In genomic region chr16:30966033-30966619, GRCh38 we compare ENCODE assay signal across 25 cellular contexts. TPM values are rescaled to one million over a fixed set of nuclear protein-coding genes. Genes with fewer than 3 reads are reported as not detected.
DNase-seq lines count a peak whose midpoint lies in the region; ATAC-seq lines count a peak whose summit lies in the region.
"Had no signal": no experiment of that assay in that cellular context is flagged by ENCODE, and none has a peak within 500 bp of the region (broad histone marks: within the 10 kb centered on the region; RNA-seq: fewer than 3 reads in every experiment).

No MANE protein-coding gene starts in this region.

- no peak overlapping the region for H3K4me3 Mint-ChIP-seq in T-helper 17 cell
- H3K4me3 Mint-ChIP-seq: activated CD8-positive, alpha-beta memory T cell treated with anti-CD3 and anti-CD28 coated beads, Interleukin-2, amount 10 ng/mL, durations not matched to agents 7 days and 5 days; activated T-cell treated with anti-CD3 and anti-CD28 coated beads, Interleukin-2, amount 50 U/mL, for 4 hours; GM23338; IgD-negative memory B cell; natural killer cell treated with Interleukin-12 subunit alpha and Interleukin-12 subunit beta and Interleukin-15 and Interleukin-18, amount 100 ng/mL, for 72 hours had no signal

- ATAC-seq in T-helper 17 cell: no peak
- ATAC-seq in left colon: peak; percentile 18
- ATAC-seq in esophagus mucosa: no peak
- ATAC-seq: activated CD8-positive, alpha-beta memory T cell treated with anti-CD3 and anti-CD28 coated beads, Interleukin-2, amount 10 ng/mL, durations not matched to agents 7 days and 5 days; activated T-cell treated with anti-CD3 and anti-CD28 coated beads, Interleukin-2, amount 50 U/mL, for 4 hours; left lobe of liver; natural killer cell treated with Interleukin-12 subunit alpha and Interleukin-12 subunit beta and Interleukin-15 and Interleukin-18, amount 100 ng/mL, for 72 hours; psoas muscle had no signal

- intact Hi-C loops in left colon (cut with DNase I, micrococcal nuclease): loop anchor here in 1 of 2 donors (10.0 kb wide), 1 partner anchor 479 kb away; the partner anchor contains the start of gene ZNF843

- H3K4me1 Mint-ChIP-seq in T-helper 17 cell: peaks cover 16% of the 10 kb centered on the region
- H3K4me1 Mint-ChIP-seq: activated CD8-positive, alpha-beta memory T cell treated with anti-CD3 and anti-CD28 coated beads, Interleukin-2, amount 10 ng/mL, durations not matched to agents 7 days and 5 days; GM23338 had no signal

- no peaks in the 10 kb centered on the region for H3K27me3 Mint-ChIP-seq in T-helper 17 cell
- H3K27me3 Mint-ChIP-seq: activated CD8-positive, alpha-beta memory T cell treated with anti-CD3 and anti-CD28 coated beads, Interleukin-2, amount 10 ng/mL, durations not matched to agents 7 days and 5 days; IgD-negative memory B cell; natural killer cell treated with Interleukin-12 subunit alpha and Interleukin-12 subunit beta and Interleukin-15 and Interleukin-18, amount 100 ng/mL, for 72 hours had no signal

- H3K36me3 Mint-ChIP-seq in T-helper 17 cell (ENCODE audit: low read depth): peaks cover 14% of the 10 kb centered on the region

- H3K9me3 ChIP-seq in T-helper 17 cell (ENCODE audit: control insufficient read depth, low read length, poor library complexity, severe bottlenecking): no peaks in the 10 kb centered on the region
- H3K9me3 ChIP-seq: BLaER1, psoas muscle, upper lobe of left lung had no signal

- DNase-seq in T-helper 17 cell: no peak
- no peak for DNase-seq in left colon
- DNase-seq: activated CD4-positive, CD25-positive, alpha-beta regulatory T cell; activated CD8-positive, alpha-beta memory T cell treated with anti-CD3 and anti-CD28 coated beads, Interleukin-2, amount 10 ng/mL, durations not matched to agents 7 days and 5 days; activated gamma-delta T cell; activated T-cell treated with anti-CD3 and anti-CD28 coated beads, Interleukin-2, amount 50 U/mL, for 4 hours; caudate nucleus; DMS 273 treated with DMSO at 0.1 percent for 48 hours; effector memory CD4-positive, alpha-beta T cell; EL; glutamatergic neuron; NCI-H146; NCI-H226; NCI-H526 treated with DMSO at 0.1 percent for 48 hours; NK-92 treated with Interleukin-12 subunit alpha and Interleukin-12 subunit beta, amount 100 ng/mL, for 24 hours; psoas muscle; stimulated activated CD4-positive, alpha-beta T cell treated with anti-CD3 and anti-CD28 coated beads, Interleukin-4, amount 100 ng/mL, for 1 hour; T-helper 1 cell; upper lobe of left lung had no signal

- peak overlapping the region; percentile 56 for H3K27ac Mint-ChIP-seq in T-helper 17 cell
- H3K27ac Mint-ChIP-seq: activated CD8-positive, alpha-beta memory T cell treated with anti-CD3 and anti-CD28 coated beads, Interleukin-2, amount 10 ng/mL, durations not matched to agents 7 days and 5 days; GM23338; natural killer cell treated with Interleukin-12 subunit alpha and Interleukin-12 subunit beta and Interleukin-15 and Interleukin-18, amount 100 ng/mL, for 72 hours had no signal

RNA-seq across cellular contexts. Expression of gene SETD1A, which starts 8.6 kb away (rescaled TPM):
- total RNA-seq in T-helper 17 cell: 10 to 100 TPM; 31.3 to 45.5 TPM
- 10 to 100 TPM; 12.2 to 15.0 TPM for total RNA-seq in left colon
- total RNA-seq in esophagus mucosa: 8.2 TPM

RNA-seq across cellular contexts. Expression of gene ORAI3, which starts 17.3 kb away (rescaled TPM):
- total RNA-seq in T-helper 17 cell: 1 to 10 TPM; 6.4 to 7.5 TPM
- total RNA-seq in left colon: 10 to 100 TPM; 12.9 to 21.0 TPM
- 9.8 TPM for total RNA-seq in esophagus mucosa

RNA-seq across cellular contexts. Expression of gene HSD3B7, which starts 18.9 kb away (rescaled TPM):
- under 1 TPM; 0.21 to 0.60 TPM for total RNA-seq in T-helper 17 cell
- 10 to 100 TPM; 16.9 to 27.2 TPM for total RNA-seq in left colon
- total RNA-seq in esophagus mucosa: 14.5 TPM

RNA-seq across cellular contexts. Expression of gene FBXL19, which starts 42.8 kb away (rescaled TPM):
- total RNA-seq in T-helper 17 cell: 10 to 100 TPM; 12.6 to 13.2 TPM
- 10 to 100 TPM; 20.5 to 24.4 TPM for total RNA-seq in left colon
- 19.2 TPM for total RNA-seq in esophagus mucosa

RNA-seq across cellular contexts. Expression of gene STX1B, which starts 44.3 kb away (rescaled TPM):
- total RNA-seq in T-helper 17 cell (under 1 TPM; 0.27 to 0.47 TPM), left colon (under 1 TPM; 0.75 to 0.79 TPM), esophagus mucosa (0.80 TPM)
